8 cellular contexts compared by ENCODE assay signal in genomic region chr12:106301611-106302321, GRCh38. TPM values are rescaled to one million over a fixed set of nuclear protein-coding genes. Genes with fewer than 3 reads are reported as not detected.
DNase-seq lines count a peak whose midpoint lies in the region; ATAC-seq, FAIRE-seq and TF ChIP-seq lines count a peak whose summit lies in the region.

No MANE protein-coding gene starts in this region.

- no peak for TF ChIP-seq POLR2A in GM12892 (IDR thresholded peaks at IDR 0.05; ENCODE audit: low read depth, low read length)

- DNase-seq in GM12892 (ENCODE audit: insufficient read length), result peak; percentile 19
- DNase-seq in NCI-H1417 treated with DMSO at 0.1 percent for 48 hours (lab: John Stamatoyannopoulos, UW), result peak; percentile 23
- peak; percentile 28 to 55 for DNase-seq in T47D (ENCODE audit: low read depth in 1 of 2, low spot score in 1 of 2)
- no peak for DNase-seq in keratinocyte (ENCODE audit: low read depth, low spot score)
- peak in 2 of 3 donors; percentile 18 to 27 for DNase-seq in stimulated activated CD4-positive, alpha-beta T cell treated with anti-CD3 and anti-CD28 coated beads, Interleukin-12 subunit alpha, Interleukin-12 subunit beta, amount 100 ng/mL, for 48 hours (ENCODE audit: low read depth in 2 of 3, low spot score in 1 of 3)
- DNase-seq in GM19240 (ENCODE audit: insufficient read length, low spot score), result no peak

- H3K4me2 ChIP-seq in keratinocyte (ENCODE audit: control insufficient read depth, extremely low read depth, insufficient read depth, low read depth, low read length), result peak overlapping the region; percentile 71

- in situ Hi-C loops in T47D (cut with HindIII; ENCODE audit: low pct_unique_long_range_greater_than_20kb, low sequenced_read_pairs), result no loop called here

- peak; percentile 67 for ATAC-seq in HG02642 (IDR thresholded peaks at IDR 0.05; ENCODE audit: poor library complexity, unreplicated experiment)

- H3K9ac ChIP-seq in keratinocyte (ENCODE audit: control insufficient read depth, extremely low read depth, insufficient read depth, low read length), result peak overlapping the region; percentile 82

- TF ChIP-seq CTCF in WI38 (IDR thresholded peaks at IDR 0.05; ENCODE audit: low read depth, low read length) (no peak), keratinocyte (optimal IDR thresholded peaks at IDR 0.05 in 1 of 3, IDR thresholded peaks at IDR 0.05 in 1 of 3, conservative IDR thresholded peaks at IDR 0.05 in 1 of 3; ENCODE audit: extremely low read depth in 1 of 3, insufficient read depth in 2 of 3, low read length in 3 of 3) (peak in 1 of 3 experiments; percentile 17)

- dilution Hi-C loops in keratinocyte (cut with MboI; ENCODE audit: extremely low pct_ligation_motif_present, low sequenced_read_pairs), result no loop called here

- no peaks in the 10 kb centered on the region for H3K79me2 ChIP-seq in keratinocyte (ENCODE audit: control insufficient read depth, insufficient read depth, low read length)

- H3K36me3 ChIP-seq in keratinocyte (ENCODE audit: control insufficient read depth in 2 of 2, extremely low read depth in 1 of 2, insufficient read depth in 2 of 2, low read length in 2 of 2), result no peaks in the 10 kb centered on the region

- H3K9me1 ChIP-seq in keratinocyte (ENCODE audit: control insufficient read depth, extremely low read depth, insufficient read depth, low read length), result no peaks in the 10 kb centered on the region

- H3K9me3 ChIP-seq in keratinocyte (ENCODE audit: control insufficient read depth, low read depth, low read length), result no peaks in the 10 kb centered on the region

- peaks cover 11% of the 10 kb centered on the region for H3K4me1 ChIP-seq in keratinocyte (ENCODE audit: control insufficient read depth, extremely low read depth, insufficient read depth, low read length)

- H2AFZ ChIP-seq in keratinocyte (ENCODE audit: control insufficient read depth, low read length), result peak overlapping the region; percentile 64

- FAIRE-seq in GM12892 (lab: Jason Lieb, UNC) (peak; percentile 33), keratinocyte (lab: Jason Lieb, UNC) (peak; percentile 74)

- peak overlapping the region; percentile 77 for H3K27ac ChIP-seq in keratinocyte (ENCODE audit: control insufficient read depth, insufficient read depth, low read length)

- no peaks in the 10 kb centered on the region for H3K27me3 ChIP-seq in keratinocyte (ENCODE audit: control insufficient read depth, extremely low read depth, insufficient read depth, low read length)

- H4K20me1 ChIP-seq in keratinocyte (ENCODE audit: control insufficient read depth, extremely low read depth, insufficient read depth, low read length), result no peaks in the 10 kb centered on the region

- H3K4me3 ChIP-seq in WI38 (ENCODE audit: low read depth, low read length) (peak overlapping the region; percentile 61), keratinocyte (ENCODE audit: control insufficient read depth in 2 of 3, extremely low read depth in 1 of 3, insufficient read depth in 2 of 3, low read depth in 1 of 3, low read length in 3 of 3) (peak overlapping the region; percentile 43 to 86 (median 61))

RNA-seq across cellular contexts. Expression of gene TCP11L2, which starts 0.8 kb away (rescaled TPM):
- 1.8 TPM for polyA plus RNA-seq in GM12892 (2012; ENCODE audit: missing spikeins)
- 5.4 to 6.5 TPM (median 6.1 TPM) in 3 replicates for polyA plus RNA-seq in keratinocyte
- polyA plus RNA-seq in keratinocyte (2011; ENCODE audit: low read depth), result 20.0 TPM
- polyA plus RNA-seq in keratinocyte (2011; cell fraction: cytosol; rRNA removed), result 2.8 and 4.4 TPM in 2 replicates
- polyA plus RNA-seq in keratinocyte (2011; cell fraction: nucleus; rRNA removed), result 11.5 and 13.0 TPM in 2 replicates
- 3.4 and 28.2 TPM in 2 replicates for polyA plus RNA-seq in keratinocyte (2012; ENCODE audit: low replicate concordance)
- polyA minus RNA-seq in keratinocyte, result 14.2 to 24.7 TPM (median 15.7 TPM) in 3 replicates
- 11.7 TPM for polyA minus RNA-seq in keratinocyte (2011; cell fraction: cytosol; rRNA and poly(A)+ RNA removed)
- 15.3 and 24.2 TPM in 2 replicates for polyA minus RNA-seq in keratinocyte (2011; cell fraction: nucleus; rRNA and poly(A)+ RNA removed)

RNA-seq across cellular contexts. Expression of gene CKAP4, which starts 53.9 kb away (rescaled TPM):
- polyA plus RNA-seq in GM12892 (2012; ENCODE audit: missing spikeins), result 7.0 TPM
- 84.5 to 123 TPM (median 84.7 TPM) in 3 replicates for polyA plus RNA-seq in keratinocyte
- 49.3 TPM for polyA plus RNA-seq in keratinocyte (2011; ENCODE audit: low read depth)
- 52.1 and 54.3 TPM in 2 replicates for polyA plus RNA-seq in keratinocyte (2011; cell fraction: cytosol; rRNA removed)
- 152 and 168 TPM in 2 replicates for polyA plus RNA-seq in keratinocyte (2011; cell fraction: nucleus; rRNA removed)
- 70.8 and 113 TPM in 2 replicates for polyA plus RNA-seq in keratinocyte (2012; ENCODE audit: low replicate concordance)
- 44.2 to 50.5 TPM (median 48.9 TPM) in 3 replicates for polyA minus RNA-seq in keratinocyte
- 72.3 TPM for polyA minus RNA-seq in keratinocyte (2011; cell fraction: cytosol; rRNA and poly(A)+ RNA removed)
- 102 and 139 TPM in 2 replicates for polyA minus RNA-seq in keratinocyte (2011; cell fraction: nucleus; rRNA and poly(A)+ RNA removed)

RNA-seq across cellular contexts. Expression of gene POLR3B, which starts 55.8 kb away (rescaled TPM):
- 2.1 TPM for polyA plus RNA-seq in GM12892 (2012; ENCODE audit: missing spikeins)
- polyA plus RNA-seq in keratinocyte, result 9.1 to 13.9 TPM (median 12.3 TPM) in 3 replicates
- polyA plus RNA-seq in keratinocyte (2011; ENCODE audit: low read depth), result 5.9 TPM
- polyA plus RNA-seq in keratinocyte (2011; cell fraction: cytosol; rRNA removed), result 5.6 and 9.7 TPM in 2 replicates
- 13.4 and 16.8 TPM in 2 replicates for polyA plus RNA-seq in keratinocyte (2011; cell fraction: nucleus; rRNA removed)
- polyA plus RNA-seq in keratinocyte (2012; ENCODE audit: low replicate concordance), result 4.8 and 11.4 TPM in 2 replicates
- 5.8 to 23.4 TPM (median 15.6 TPM) in 3 replicates for polyA minus RNA-seq in keratinocyte
- polyA minus RNA-seq in keratinocyte (2011; cell fraction: cytosol; rRNA and poly(A)+ RNA removed), result 8.1 TPM
- polyA minus RNA-seq in keratinocyte (2011; cell fraction: nucleus; rRNA and poly(A)+ RNA removed), result 13.5 and 24.7 TPM in 2 replicates

Comparison
In these comparisons a context has a peak if more than half of its experiments do, and no peak if none do; other contexts are left out.
1. DNase-seq: peak in GM12892 (single experiment), NCI-H1417 treated with DMSO at 0.1 percent for 48 hours (single experiment), T47D (2 of 2) and stimulated activated CD4-positive, alpha-beta T cell treated with anti-CD3 and anti-CD28 coated beads, Interleukin-12 subunit alpha, Interleukin-12 subunit beta, amount 100 ng/mL, for 48 hours (2 of 3); none in keratinocyte (single experiment) and GM19240 (single experiment).